Comparison of ENCODE assay signal across 1 cellular context in genomic region chr11:75341583-75341982, GRCh38.
TF ChIP-seq lines count a peak whose summit lies in the region.

No MANE protein-coding gene starts in this region.

TF ChIP-seq in GM12878, 131 proteins besides CTCF, POLR2A, EP300 and RAD21:
- no peak for TF ChIP-seq ASH2L (IDR thresholded peaks at IDR 0.05; ENCODE audit: borderline replicate concordance, low read depth)
- 0 out of 2 replicates have a peak, but pooled peaks have one; percentile 10 for TF ChIP-seq ZNF217 (IDR thresholded peaks at IDR 0.05)
